In the genomic region with DNA sequence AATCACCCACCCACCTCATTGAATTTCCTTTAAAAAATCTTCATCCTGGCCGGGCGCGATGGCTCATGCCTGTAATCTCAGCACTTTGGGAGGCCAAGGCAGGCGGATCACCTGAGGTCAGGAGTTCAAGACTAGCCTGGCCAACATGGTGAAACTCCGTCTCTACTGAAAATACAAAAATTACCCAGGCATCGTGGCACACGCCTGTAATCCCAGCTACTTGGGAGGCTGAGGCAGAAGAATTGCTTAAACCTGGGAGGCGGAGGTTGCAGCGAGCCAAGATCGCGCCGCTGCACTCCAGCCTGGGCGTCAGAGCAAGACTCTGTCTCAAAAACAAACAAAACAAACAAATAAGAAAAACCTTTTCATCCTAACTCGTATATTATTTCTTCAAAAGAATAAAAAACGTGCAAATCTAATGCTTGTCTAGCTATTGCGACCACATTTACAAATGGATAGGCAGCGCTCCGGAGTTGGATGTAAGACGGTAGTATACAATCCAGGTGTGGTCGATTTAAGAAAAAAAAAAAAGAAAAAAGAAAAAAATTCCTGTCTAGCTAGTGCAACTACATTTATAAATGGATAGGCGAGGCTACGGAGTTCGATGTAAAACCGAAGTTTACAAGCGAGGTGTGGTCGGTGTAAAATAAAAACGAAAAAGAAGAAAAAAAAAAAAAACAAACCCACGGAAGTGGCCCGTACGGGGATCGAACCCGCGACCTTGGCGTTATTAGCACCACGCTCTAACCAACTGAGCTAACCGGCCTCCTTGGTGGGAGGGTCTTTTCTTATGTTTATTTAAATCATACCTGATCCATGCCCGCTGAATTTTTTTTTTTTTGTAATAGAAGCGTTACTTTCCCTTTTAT, we compare ENCODE assay signal across 8 cellular contexts.
DNase-seq lines count a peak whose midpoint lies in the region; ATAC-seq, FAIRE-seq and TF ChIP-seq lines count a peak whose summit lies in the region.
"Not testable (repeated sequence)": the region's sequence is repeated elsewhere in the genome, so short reads cannot be mapped to it uniquely, and the experiment has no call there.

No MANE protein-coding gene starts in this region.

- peak overlapping the region; percentile 94 for H3K4me3 ChIP-seq in choroid plexus epithelial cell (ENCODE audit: low read depth, low read length)
- H3K4me3 ChIP-seq in iPS-18c (ENCODE audit: insufficient read depth, low read depth, low read length): peak overlapping the region; percentile 96
- peak overlapping the region; percentile 98 for H3K4me3 ChIP-seq in upper lobe of right lung

- peak; percentile 70 for FAIRE-seq in G401.6 (lab: Jason Lieb, UNC)

- ATAC-seq in upper lobe of right lung: peak; percentile 60

- H3K27ac ChIP-seq in upper lobe of right lung: peak overlapping the region; percentile 89

- not testable (repeated sequence) for H3K36me3 ChIP-seq in upper lobe of right lung

- not testable (repeated sequence) for H3K9me3 ChIP-seq in iPS-18c (ENCODE audit: control insufficient read depth, insufficient read depth, low read length); upper lobe of right lung

- peak; percentile 47 for DNase-seq in HT1080 (ENCODE audit: low read depth)
- peak; percentile 23 to 32 for DNase-seq in NOMO-1 (lab: John Stamatoyannopoulos, UW; ENCODE audit: unreplicated experiment in 2 of 2)
- DNase-seq in activated CD4-positive, alpha-beta T cell treated with anti-CD3 and anti-CD28 coated beads, Interleukin-2, amount 50 U/mL, for 4 hours: peak; percentile 53 to 59
- DNase-seq in choroid plexus epithelial cell (ENCODE audit: low read depth): peak; percentile 63
- DNase-seq in putamen (ENCODE audit: low spot score): peak; percentile 53
- peak; percentile 70 for DNase-seq in upper lobe of right lung

- not testable (repeated sequence) for TF ChIP-seq CTCF in choroid plexus epithelial cell (conservative IDR thresholded peaks at IDR 0.05; ENCODE audit: low read depth, low read length); upper lobe of right lung (IDR thresholded peaks at IDR 0.05)

- not testable (repeated sequence) for H3K27me3 ChIP-seq in upper lobe of right lung

- H3K4me1 ChIP-seq in upper lobe of right lung: not testable (repeated sequence)

- intact Hi-C loops in upper lobe of right lung (cut with DNase I): not testable (repeated sequence)

Comparison
In these comparisons a context has a peak if more than half of its experiments do, and no peak if none do; other contexts are left out.
1. Peak in every context shown above with its lines: DNase-seq, ATAC-seq, H3K4me3 ChIP-seq and H3K27ac ChIP-seq.